ENCODE assay signal across 20 cellular contexts in genomic region chr2:160253440-160254296, GRCh38. TPM values are rescaled to one million over a fixed set of nuclear protein-coding genes. Genes with fewer than 3 reads are reported as not detected.
DNase-seq lines count a peak whose midpoint lies in the region; ATAC-seq and TF ChIP-seq lines count a peak whose summit lies in the region.
"Had no signal": no experiment of that assay in that cellular context is flagged by ENCODE, and none has a peak within 500 bp of the region (broad histone marks: within the 10 kb centered on the region; RNA-seq: fewer than 3 reads in every experiment).

No MANE protein-coding gene starts in this region.

- CTCF ChIA-PET in Panc1 (lab: Charles Lee), result no interaction called here

- H3K27ac ChIP-seq in Panc1 (ENCODE audit: low read length), result no peak overlapping the region; the same call in 1 of the 2 replicates
- H3K27ac ChIP-seq in neural cell (ENCODE audit: low read length), result peak overlapping the region; percentile 61
- H3K27ac ChIP-seq: C4-2B, lower lobe of right lung, WERI-Rb-1 had no signal

- no TSS peak for BruUV-seq in Panc1 (replicated peaks; lab: Mats Ljungman, UMichigan)

- peak overlapping the region; percentile 31 for H3K4me2 ChIP-seq in neural cell (ENCODE audit: low read length)

- TF ChIP-seq CTCF in Panc1 (IDR thresholded peaks at IDR 0.05), result no peak
- no peak for TF ChIP-seq CTCF in fibroblast of the aortic adventitia (IDR thresholded peaks at IDR 0.05; ENCODE audit: insufficient read depth, low read length)
- TF ChIP-seq CTCF in neural cell (IDR thresholded peaks at IDR 0.05; ENCODE audit: poor library complexity, severe bottlenecking), result no peak

- no peak for TF ChIP-seq RAD21 in neural cell (conservative IDR thresholded peaks at IDR 0.05)

- H3K79me2 ChIP-seq in neural cell (replicated peaks; ENCODE audit: insufficient read depth, low read length), result no peaks in the 10 kb centered on the region

- POLR2A ChIA-PET in Panc1 (lab: Charles Lee), result no interaction called here

- H3K27me3 ChIP-seq in Panc1 (ENCODE audit: control insufficient read depth, insufficient read depth, low read length), result no peaks in the 10 kb centered on the region
- no peaks in the 10 kb centered on the region for H3K27me3 ChIP-seq in neural cell (ENCODE audit: insufficient read depth, low read depth, low read length)

- no peaks in the 10 kb centered on the region; the same call in 1 of the 2 replicates for H3K4me1 ChIP-seq in Panc1 (ENCODE audit: control insufficient read depth, insufficient read depth, low read length)

- intact Hi-C loops in Panc1 (cut with micrococcal nuclease; ENCODE audit: unreplicated experiment), result no loop called here

- in situ Hi-C loops in Caki2 (cut with HindIII; ENCODE audit: low pct_unique_long_range_greater_than_20kb, low sequenced_read_pairs) (no loop called here), Panc1 (cut with HindIII; ENCODE audit: low pct_unique_long_range_greater_than_20kb, low sequenced_read_pairs) (no loop called here)

- DNase-seq in Caki2 (ENCODE audit: low read depth) (peak; percentile 80), Panc1 (ENCODE audit: low read depth, low spot score) (no peak), fibroblast of the aortic adventitia (ENCODE audit: low read depth) (peak; percentile 25), NCI-H748 (lab: John Stamatoyannopoulos, UW; ENCODE audit: unreplicated experiment) (no peak), NCI-H1417 (lab: John Stamatoyannopoulos, UW) (no peak), T1000 (lab: John Stamatoyannopoulos, UW) (no peak)
- DNase-seq: activated naive CD8-positive, alpha-beta T cell treated with anti-CD3 and anti-CD28 coated beads, Interleukin-2, amount 50 U/mL, for 24 hours; GDM1; glutamatergic neuron; lower lobe of right lung; NCI-H1105; NCI-H510A; stimulated activated CD4-positive, alpha-beta T cell treated with anti-CD3 and anti-CD28 coated beads, Interleukin-4, amount 100 ng/mL, for 24 hours; stimulated activated naive B cell treated with anti-CD40 and anti-IgM and Interleukin-4, amounts not matched to agents 10 μg/mL and 1 μg/mL and 100 μg/mL, for 72 hours; WERI-Rb-1 had no signal

- H4K20me1 ChIP-seq in neural cell (ENCODE audit: insufficient read depth), result no peaks in the 10 kb centered on the region

- no peaks in the 10 kb centered on the region for H3K9me2 ChIP-seq in neural cell (ENCODE audit: insufficient read depth, low read length)

- H3K9ac ChIP-seq in neural cell (ENCODE audit: low read length), result no peak overlapping the region

- H3K9me3 ChIP-seq in Panc1 (ENCODE audit: control insufficient read depth, insufficient read depth, low read depth, low read length) (no peaks in the 10 kb centered on the region), neural cell (ENCODE audit: low read length) (no peaks in the 10 kb centered on the region)
- H3K9me3 ChIP-seq: lower lobe of right lung had no signal

- TF ChIP-seq EP300 in neural cell (conservative IDR thresholded peaks at IDR 0.05; ENCODE audit: poor library complexity, severe bottlenecking), result peak; percentile 39

- H2AFZ ChIP-seq in neural cell (ENCODE audit: low read depth, low read length), result no peak overlapping the region

- H3F3A ChIP-seq in neural cell (ENCODE audit: insufficient read depth, low read length, poor library complexity, severe bottlenecking), result peaks cover 5% of the 10 kb centered on the region

- no peaks in the 10 kb centered on the region for H3K36me3 ChIP-seq in Panc1 (ENCODE audit: control insufficient read depth, insufficient read depth, low read length)
- H3K36me3 ChIP-seq in neural cell (ENCODE audit: insufficient read depth, low read length), result no peaks in the 10 kb centered on the region
- H3K36me3 ChIP-seq: lower lobe of right lung, WERI-Rb-1 had no signal

- H3K4me3 ChIP-seq in Panc1 (ENCODE audit: low read depth in 2 of 2, low read length in 2 of 2) (no peak overlapping the region), fibroblast of the aortic adventitia (ENCODE audit: low read depth, low read length) (no peak overlapping the region), neural cell (ENCODE audit: low read length) (peak overlapping the region; percentile 46)
- H3K4me3 ChIP-seq: lower lobe of right lung had no signal

- ATAC-seq in Panc1 (peak; percentile 38; the same call in 1 of the 2 replicates), GM21515 (IDR thresholded peaks at IDR 0.05; ENCODE audit: unreplicated experiment) (no peak)
- ATAC-seq: activated naive CD8-positive, alpha-beta T cell treated with anti-CD3 and anti-CD28 coated beads, Interleukin-2, amount 50 U/mL, for 24 hours; stimulated activated naive B cell treated with anti-CD40 and anti-IgM and Interleukin-4, amounts not matched to agents 10 μg/mL and 1 μg/mL and 100 μg/mL, for 72 hours had no signal

TF ChIP-seq in neural cell, 6 proteins besides CTCF, POLR2A, EP300 and RAD21:
- TF ChIP-seq MXI1 (conservative IDR thresholded peaks at IDR 0.05; ENCODE audit: poor library complexity, severe bottlenecking) (no peak), POLR2AphosphoS5 (IDR thresholded peaks at IDR 0.05) (peak; percentile 11)

RNA-seq across cellular contexts. Expression of gene ITGB6, which starts 53.6 kb away (rescaled TPM):
- total RNA-seq in Caki2 (2014; rRNA removed; shearing (Covaris generic); ENCODE audit: low replicate concordance), result 17.4 and 41.1 TPM in 2 replicates
- total RNA-seq in Panc1 (2021; ENCODE audit: unreplicated experiment), result 0.08 TPM
- polyA plus RNA-seq in Panc1 (2012; ENCODE audit: insufficient read length), result not detected
- under 0.01 TPM in 1 of 2 replicates, not detected in the other for total RNA-seq in fibroblast of the aortic adventitia (ENCODE audit: low replicate concordance)
- polyA plus RNA-seq in neural cell, result 6.1 and 8.3 TPM in 2 replicates
- polyA minus RNA-seq in neural cell, result 5.2 and 6.1 TPM in 2 replicates
- total RNA-seq: omental fat pad, SK-MEL-5 had no signal

Comparison
In these comparisons a context has a peak if more than half of its experiments do, and no peak if none do; other contexts are left out.
1. DNase-seq: peak in Caki2 (single experiment) and fibroblast of the aortic adventitia (single experiment); none in Panc1 (single experiment), NCI-H748 (single experiment), NCI-H1417 (0 of 3) and T1000 (single experiment).
2. RNA of gene ITGB6, which starts 53.6 kb away (total RNA-seq): 17.4 to 41.1 TPM in Caki2; 0.08 TPM in Panc1 (single experiment) and under 0.01 TPM in fibroblast of the aortic adventitia; every median in the first group is over 10 times any median in the second.